8 cellular contexts compared by ENCODE assay signal in the genomic region with DNA sequence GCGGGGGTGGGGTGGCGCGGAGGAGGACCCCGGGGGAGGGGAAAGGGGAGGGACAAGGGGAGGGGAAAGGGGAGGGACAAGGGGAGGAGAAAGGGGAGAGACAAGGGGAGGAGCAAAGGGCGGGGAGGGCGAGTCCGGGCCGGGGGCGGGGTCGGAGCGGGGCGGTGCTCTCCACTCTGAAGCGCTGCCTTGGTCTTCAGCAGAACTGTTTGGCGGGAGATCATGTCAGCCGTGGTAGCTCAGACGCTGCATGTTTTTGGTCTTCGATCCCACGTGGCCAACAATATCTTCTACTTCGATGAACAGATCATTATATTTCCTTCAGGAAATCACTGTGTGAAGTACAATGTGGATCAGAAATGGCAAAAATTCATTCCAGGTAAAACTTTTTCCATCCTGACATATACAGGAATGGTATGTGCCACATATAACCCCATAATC. TPM values are rescaled to one million over a fixed set of nuclear protein-coding genes. Genes with fewer than 3 reads are reported as not detected.
A peak's percentile ranks its signal among the peaks of the same experiment; 100 is the strongest.
DNase-seq lines count a peak whose midpoint lies in the region; ATAC-seq and TF ChIP-seq lines count a peak whose summit lies in the region.

No MANE protein-coding gene starts in this region.

- intact Hi-C loops in mammary epithelial cell (cut with micrococcal nuclease): loop anchor here (1.0 to 2.0 kb wide), 2 partner anchors 34 to 54 kb away; no protein-coding TSS in a partner anchor

- H3K36me3 Mint-ChIP-seq in immature natural killer cell: peaks cover 7 to 22% (median 16%) of the 10 kb centered on the region in 3 donors

- BruUV-seq in mammary epithelial cell (replicated peaks; lab: Mats Ljungman, UMichigan): no TSS peak

- H3K9me3 Mint-ChIP-seq in immature natural killer cell: peaks cover 0 to 6% (median 0%) of the 10 kb centered on the region in 6 donors

- H3K36me3 ChIP-seq in mammary epithelial cell (ENCODE audit: insufficient read depth, low read length) (peaks cover 20% of the 10 kb centered on the region), smooth muscle cell (ENCODE audit: low read depth) (peaks cover 3% of the 10 kb centered on the region)

- H3K4me1 Mint-ChIP-seq in immature natural killer cell: peaks cover 24 to 34% of the 10 kb centered on the region in 2 donors

- peak overlapping the region in 5 of 6 donors; percentile 82 to 94 (median 94) for H3K27ac Mint-ChIP-seq in immature natural killer cell

- dilution Hi-C loops in mammary epithelial cell (cut with HindIII; ENCODE audit: low sequenced_read_pairs): no loop called here

- no peaks in the 10 kb centered on the region for H3K27me3 ChIP-seq in mammary epithelial cell (ENCODE audit: insufficient read depth, low read length)
- H3K27me3 ChIP-seq in smooth muscle cell (ENCODE audit: low read depth): no peaks in the 10 kb centered on the region

- DNase-seq in NCI-H1930 (lab: John Stamatoyannopoulos, UW): peak; percentile 75 to 80
- DNase-seq in T1000 (lab: John Stamatoyannopoulos, UW): peak; percentile 86
- peak; percentile 82 for DNase-seq in mammary epithelial cell
- DNase-seq in immature natural killer cell: peak in 1 of 3 donors; percentile 86
- DNase-seq in smooth muscle cell (lab: John Stamatoyannopoulos, UW; ENCODE audit: unreplicated experiment): peak; percentile 97

- H3K4me2 ChIP-seq in mammary epithelial cell (ENCODE audit: insufficient read depth, low read depth, low read length) (peak overlapping the region; percentile 73), smooth muscle cell (peak overlapping the region; percentile 94)

- peaks cover 9 to 10% (median 10%) of the 10 kb centered on the region in 3 donors for H3K27me3 Mint-ChIP-seq in immature natural killer cell (ENCODE audit: low read depth in 3 of 3)

- WGBS in mammary epithelial cell (ENCODE audit: low coverage, missing lambda C conversion rate): 0% methylated on average over 6 of the region's 19 CpGs
- WGBS in smooth muscle cell (ENCODE audit: low lambda C conversion rate): 3% methylated on average over 6 of the region's 19 CpGs

- peak; percentile 53 for ATAC-seq in HG02885 (IDR thresholded peaks at IDR 0.05; ENCODE audit: poor library complexity, unreplicated experiment)
- no peak for ATAC-seq in HG03469 (IDR thresholded peaks at IDR 0.05; ENCODE audit: unreplicated experiment)

- H2AFZ ChIP-seq in mammary epithelial cell (ENCODE audit: low read depth, low read length) (peak overlapping the region; percentile 95), smooth muscle cell (ENCODE audit: low read depth) (peak overlapping the region; percentile 96)

- peaks cover 5% of the 10 kb centered on the region for H3F3A ChIP-seq in smooth muscle cell (ENCODE audit: low read depth)

- H3K4me3 ChIP-seq in GM12875 (ENCODE audit: low read depth, low read length) (peak overlapping the region; percentile 95), mammary epithelial cell (replicated peaks in 1 of 3; ENCODE audit: insufficient read depth in 1 of 3, low read depth in 2 of 3, low read length in 3 of 3) (peak overlapping the region; percentile 56 to 100 (median 94)), smooth muscle cell (peak overlapping the region; percentile 97)

- TF ChIP-seq CTCF in GM12875 (IDR thresholded peaks at IDR 0.05; ENCODE audit: borderline replicate concordance, insufficient read depth, low read depth, low read length) (no peak), mammary epithelial cell (conservative IDR thresholded peaks at IDR 0.05 in 1 of 2, IDR thresholded peaks at IDR 0.05 in 1 of 2; ENCODE audit: extremely low read depth in 1 of 2, insufficient read depth in 1 of 2, low read depth in 1 of 2, low read length in 2 of 2) (no peak), smooth muscle cell (IDR thresholded peaks at IDR 0.05; ENCODE audit: borderline replicate concordance, insufficient read depth, poor library complexity, severe bottlenecking) (no peak)

- CTCF ChIA-PET in mammary epithelial cell (lab: Charles Lee; ENCODE audit: low non-redundant PET): interaction anchor here (0.6 kb wide), 2 partner anchors 87 to 99 kb away, joined by 5 to 6 read pairs; no protein-coding TSS in a partner anchor

- H3K9me3 ChIP-seq in mammary epithelial cell (replicated peaks; ENCODE audit: insufficient read depth, low read length) (no peaks in the 10 kb centered on the region), smooth muscle cell (replicated peaks; ENCODE audit: low read depth) (no peaks in the 10 kb centered on the region)

- H3K27ac ChIP-seq in mammary epithelial cell (ENCODE audit: insufficient read depth, low read depth, low read length): peak overlapping the region; percentile 55
- peak overlapping the region; percentile 87 for H3K27ac ChIP-seq in smooth muscle cell (ENCODE audit: low read depth)

- H4K20me1 ChIP-seq in mammary epithelial cell (ENCODE audit: insufficient read depth, low read length) (no peaks in the 10 kb centered on the region), smooth muscle cell (ENCODE audit: low read depth) (no peaks in the 10 kb centered on the region)

- H3K79me2 ChIP-seq in mammary epithelial cell (ENCODE audit: insufficient read depth, low read length): peaks cover 38% of the 10 kb centered on the region
- peaks cover 24% of the 10 kb centered on the region for H3K79me2 ChIP-seq in smooth muscle cell (ENCODE audit: low read depth)

- peak overlapping the region; percentile 97 to 99 (median 98) for H3K4me3 Mint-ChIP-seq in immature natural killer cell

- H3K9ac ChIP-seq in mammary epithelial cell (ENCODE audit: insufficient read depth, low read length) (no peak overlapping the region), smooth muscle cell (ENCODE audit: low read depth) (peak overlapping the region; percentile 91)

- in situ Hi-C loops in mammary epithelial cell (cut with MboI; ENCODE audit: low sequenced_read_pairs in 2 of 2): no loop called here

- H3K4me1 ChIP-seq in mammary epithelial cell (ENCODE audit: insufficient read depth, low read length) (peaks cover 11% of the 10 kb centered on the region), smooth muscle cell (ENCODE audit: low read depth) (no peaks in the 10 kb centered on the region)

RNA-seq across cellular contexts. Expression of a gene that starts 0.4 kb away (rescaled TPM):
- total RNA-seq in mammary epithelial cell: under 1 TPM; 0.26 to 0.50 TPM
- polyA plus RNA-seq in mammary epithelial cell: 0.14 TPM
- not detected for polyA minus RNA-seq in mammary epithelial cell
- not detected for polyA plus RNA-seq in immature natural killer cell
- 0.13 TPM in 1 of 2 replicates, not detected in the other for total RNA-seq in smooth muscle cell
- 0.22 and 0.79 TPM in 2 replicates for polyA plus RNA-seq in smooth muscle cell

RNA-seq across cellular contexts. Expression of a gene that starts 0.5 kb away (rescaled TPM):
- 100 to 1,000 TPM in 1 of 2 donors, 10 to 100 TPM in 1; 56.5 to 115 TPM for total RNA-seq in mammary epithelial cell
- 126 TPM for polyA plus RNA-seq in mammary epithelial cell
- polyA minus RNA-seq in mammary epithelial cell: 74.2 TPM
- polyA plus RNA-seq in immature natural killer cell: 10 to 100 TPM; 52.8 to 61.7 (median 57.6) TPM
- total RNA-seq in smooth muscle cell: 51.8 and 52.0 TPM in 2 replicates
- 85.9 and 102 TPM in 2 replicates for polyA plus RNA-seq in smooth muscle cell
